ENCODE assay signal across 20 cellular contexts in the genomic region with DNA sequence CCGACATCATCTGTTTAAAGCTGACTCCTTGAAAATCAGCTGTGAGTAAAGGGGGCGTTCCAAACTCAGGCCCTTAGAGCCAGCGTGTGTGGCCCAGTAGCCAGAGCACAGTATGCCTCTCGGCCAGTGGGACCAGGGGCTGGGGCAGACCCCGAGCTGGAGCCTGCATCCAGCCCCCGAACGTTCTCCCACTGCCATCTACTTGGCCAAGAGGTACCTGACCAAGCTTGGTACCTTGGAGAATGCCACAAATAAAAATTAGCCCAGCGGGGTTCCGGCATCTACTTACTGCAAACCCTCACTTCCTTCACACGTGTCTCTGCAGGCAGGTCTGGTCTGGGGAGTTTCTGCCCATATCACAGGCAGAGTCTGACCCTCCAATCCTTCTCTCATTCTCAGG. TPM values are rescaled to one million over a fixed set of nuclear protein-coding genes. Genes with fewer than 3 reads are reported as not detected.
"Had no signal": no experiment of that assay in that cellular context is flagged by ENCODE, and none has a peak within 500 bp of the region (broad histone marks: within the 10 kb centered on the region; RNA-seq: fewer than 3 reads in every experiment).

No MANE protein-coding gene starts in this region.

- H3K27ac ChIP-seq: adrenal gland, ascending aorta, esophagus muscularis mucosa, psoas muscle, right atrium auricular region, thyroid gland had no signal

- H3K27me3 ChIP-seq: adrenal gland, ascending aorta, esophagus muscularis mucosa, right atrium auricular region, thyroid gland had no signal

- H3K9me3 ChIP-seq: adrenal gland, ascending aorta, esophagus muscularis mucosa, psoas muscle, right atrium auricular region, thyroid gland had no signal

- H3K27me3 Mint-ChIP-seq: activated naive CD8-positive, alpha-beta T cell had no signal

- H3K36me3 Mint-ChIP-seq: activated naive CD8-positive, alpha-beta T cell had no signal

- H3K4me1 Mint-ChIP-seq: central memory CD8-positive, alpha-beta T cell had no signal

- FAIRE-seq: colon, frontal cortex had no signal

- H3K4me1 ChIP-seq: ascending aorta, psoas muscle had no signal

- H3K4me3 Mint-ChIP-seq: activated naive CD8-positive, alpha-beta T cell; central memory CD8-positive, alpha-beta T cell; effector memory CD8-positive, alpha-beta T cell had no signal

- H3K9me3 Mint-ChIP-seq: central memory CD8-positive, alpha-beta T cell; effector memory CD8-positive, alpha-beta T cell had no signal

- DNase-seq: activated CD4-positive, alpha-beta T cell treated with anti-CD3 and anti-CD28 coated beads, Interleukin-2, amount 50 U/mL, for 1 hour; activated CD4-positive, CD25-positive, alpha-beta regulatory T cell treated with anti-CD3 and anti-CD28 coated beads, Interleukin-2, amount 50 U/mL, for 72 hours; activated naive CD4-positive, alpha-beta T cell; activated T-cell treated with anti-CD3 and anti-CD28 coated beads, Interleukin-2, amount 50 U/mL, for 1 hour; adrenal gland; effector memory CD8-positive, alpha-beta T cell; hippocampal formation; left cardiac atrium; psoas muscle; stimulated activated CD4-positive, alpha-beta T cell treated with anti-CD3 and anti-CD28 coated beads, Interleukin-4, amount 100 ng/mL, for 24 hours; stimulated activated naive CD8-positive, alpha-beta T cell treated with anti-CD3 and anti-CD28 coated beads, Interleukin-15, Interleukin-2, amounts not matched to agents 100 U/mL and 50 U/mL, for 24 hours; thyroid gland had no signal

- H3K4me3 ChIP-seq: adrenal gland, ascending aorta, esophagus muscularis mucosa, psoas muscle, right atrium auricular region, thyroid gland had no signal

- H3K27ac Mint-ChIP-seq: activated naive CD8-positive, alpha-beta T cell had no signal

- H3K36me3 ChIP-seq: adrenal gland, ascending aorta, esophagus muscularis mucosa, right atrium auricular region, thyroid gland had no signal

- ATAC-seq: effector memory CD8-positive, alpha-beta T cell; left cardiac atrium; psoas muscle; stimulated activated naive CD8-positive, alpha-beta T cell treated with anti-CD3 and anti-CD28 coated beads, Interleukin-15, Interleukin-2, amounts not matched to agents 100 U/mL and 50 U/mL, for 24 hours had no signal

RNA-seq across cellular contexts. Expression of a gene that starts 56.7 kb away (rescaled TPM):
- polyA plus RNA-seq: neural cell had no signal
